Comparison of ENCODE assay signal across 18 cellular contexts in genomic region chr11:65870307-65870658, GRCh38. TPM values are rescaled to one million over a fixed set of nuclear protein-coding genes. Genes with fewer than 3 reads are reported as not detected.
DNase-seq lines count a peak whose midpoint lies in the region; ATAC-seq, FAIRE-seq and TF ChIP-seq lines count a peak whose summit lies in the region.
"Had no signal": no experiment of that assay in that cellular context is flagged by ENCODE, and none has a peak within 500 bp of the region (broad histone marks: within the 10 kb centered on the region; RNA-seq: fewer than 3 reads in every experiment).

No MANE protein-coding gene starts in this region.

- H3K9me3 ChIP-seq in A549 (no peaks in the 10 kb centered on the region), testis (no peaks in the 10 kb centered on the region)
- H3K9me3 ChIP-seq in CD4-positive, alpha-beta T cell (ENCODE audit: control insufficient read depth, low read length): no peaks in the 10 kb centered on the region
- H3K9me3 ChIP-seq: prostate gland had no signal

- H3K36me3 ChIP-seq in testis (ENCODE audit: low read depth, missing control alignments): no peaks in the 10 kb centered on the region

- peak overlapping the region; percentile 48 for H3K4me3 Mint-ChIP-seq in CD4-positive, alpha-beta T cell
- peak overlapping the region; percentile 76 to 90 (median 86) for H3K4me3 Mint-ChIP-seq in nephron

- FAIRE-seq in A549 (lab: Jason Lieb, UNC): no peak
- FAIRE-seq: G401.6, GM18507 had no signal

- POLR2A ChIA-PET in A549 (lab: Yijun Ruan, JAX): interaction anchor here (0.8 to 2.9 kb wide), 3 partner anchors 11 to 18 kb away, joined by 3 to 15 read pairs (median 4); partner anchors contain the start of genes FIBP and MUS81
- POLR2A ChIA-PET in CD4-positive, alpha-beta T cell (lab: Charles Lee): interaction anchor here (0.9 to 7.1 kb wide), 4 partner anchors 11 to 28 kb away, joined by 3 to 137 read pairs (median 10); partner anchors contain the start of genes CCDC85B, CFL1 and MUS81

- no peaks in the 10 kb centered on the region for H3K27me3 Mint-ChIP-seq in CD4-positive, alpha-beta T cell
- no peaks in the 10 kb centered on the region for H3K27me3 Mint-ChIP-seq in nephron (ENCODE audit: low read depth)
- H3K27me3 Mint-ChIP-seq: CD4-positive, alpha-beta memory T cell had no signal

- TF ChIP-seq RAD21 in A549 (conservative IDR thresholded peaks at IDR 0.05 in 1 of 2, IDR thresholded peaks at IDR 0.05 in 1 of 2): no peak

- no peak for DNase-seq in A549 (ENCODE audit: low read depth in 1 of 2, low spot score in 1 of 2)
- no peak for DNase-seq in CD4-positive, alpha-beta T cell
- DNase-seq in choroid plexus epithelial cell (ENCODE audit: low read depth): no peak
- no peak for DNase-seq in NCI-H187 (lab: John Stamatoyannopoulos, UW)
- no peak for DNase-seq in testis
- no peak for DNase-seq in OCI-M1 (lab: John Stamatoyannopoulos, UW)
- DNase-seq: CD4-positive, alpha-beta memory T cell; central memory CD4-positive, alpha-beta T cell; H7; mammary epithelial cell; NCI-H226 had no signal

- 88% methylated on average over 10 of the region's 11 CpGs for WGBS in A549 (ENCODE audit: missing lambda C conversion rate)
- WGBS in testis, 2 donors: 68 to 78% methylated on average over 5 to 11 of the region's 11 CpGs

- intact Hi-C loops in CD4-positive, alpha-beta T cell (cut with DNase I, micrococcal nuclease): no loop called here
- intact Hi-C loops in testis (cut with DNase I; ENCODE audit: low total_unique reads): no loop called here

- ATAC-seq in A549: peak; percentile 1 to 5; a peak in 3 of 6 replicates
- ATAC-seq in CD4-positive, alpha-beta T cell (ENCODE audit: poor library complexity): no peak
- no peak for ATAC-seq in HG02973 (IDR thresholded peaks at IDR 0.05; ENCODE audit: unreplicated experiment)

- CTCF ChIA-PET in A549 (lab: Yijun Ruan, JAX): interaction anchor here (1.3 to 7.5 kb wide), 4 partner anchors 10 to 159 kb away, joined by 3 to 158 read pairs (median 45); partner anchors contain the start of genes C11orf68, CFL1, FIBP and KAT5
- CTCF ChIA-PET in CD4-positive, alpha-beta T cell (lab: Charles Lee): interaction anchor here (1.0 to 1.8 kb wide), 3 partner anchors 11 to 18 kb away, joined by 3 to 14 read pairs (median 7); partner anchors contain the start of genes FIBP and MUS81

- peaks cover 22% of the 10 kb centered on the region for H3K36me3 Mint-ChIP-seq in CD4-positive, alpha-beta T cell (ENCODE audit: low read depth)
- H3K36me3 Mint-ChIP-seq in nephron (ENCODE audit: low read depth): peaks cover 24% of the 10 kb centered on the region

- H3K9me3 Mint-ChIP-seq in CD4-positive, alpha-beta T cell: no peaks in the 10 kb centered on the region
- no peaks in the 10 kb centered on the region for H3K9me3 Mint-ChIP-seq in nephron
- H3K9me3 Mint-ChIP-seq: CD4-positive, alpha-beta memory T cell had no signal

- peaks cover 16% of the 10 kb centered on the region for H3K4me1 Mint-ChIP-seq in CD4-positive, alpha-beta T cell (ENCODE audit: low read depth)
- peaks cover 3% of the 10 kb centered on the region for H3K4me1 Mint-ChIP-seq in nephron

- TF ChIP-seq EP300 in A549 (IDR thresholded peaks at IDR 0.05): no peak

- H3K4me2 ChIP-seq in A549: no peak overlapping the region

- H3K27ac ChIP-seq in A549 (no peak overlapping the region), testis (no peak overlapping the region)
- H3K27ac ChIP-seq in CD4-positive, alpha-beta T cell (ENCODE audit: low read depth, low read length): no peak overlapping the region
- H3K27ac ChIP-seq: HL-60, prostate gland had no signal

- H3K4me3 ChIP-seq in A549 (no peak overlapping the region), choroid plexus epithelial cell (ENCODE audit: low read depth, low read length) (peak overlapping the region; percentile 30), testis (no peak overlapping the region)
- H3K4me3 ChIP-seq: prostate gland had no signal

- TF ChIP-seq POLR2A in A549 (IDR thresholded peaks at IDR 0.05; ENCODE audit: low read length) (no peak), testis (IDR thresholded peaks at IDR 0.05) (no peak)

- no peak overlapping the region for H3K27ac Mint-ChIP-seq in CD4-positive, alpha-beta T cell
- peak overlapping the region in 1 of 3 experiments; percentile 38 for H3K27ac Mint-ChIP-seq in nephron

- H3K27me3 ChIP-seq in CD4-positive, alpha-beta T cell (ENCODE audit: control insufficient read depth, insufficient read depth, low read length): no peaks in the 10 kb centered on the region
- no peaks in the 10 kb centered on the region for H3K27me3 ChIP-seq in testis

- H3K4me1 ChIP-seq in A549: peaks cover 6% of the 10 kb centered on the region
- peaks cover 14% of the 10 kb centered on the region for H3K4me1 ChIP-seq in testis

- TF ChIP-seq CTCF in A549 (IDR thresholded peaks at IDR 0.05): no peak
- TF ChIP-seq CTCF in CD4-positive, alpha-beta T cell (IDR thresholded peaks at IDR 0.05): no peak
- no peak for TF ChIP-seq CTCF in choroid plexus epithelial cell (conservative IDR thresholded peaks at IDR 0.05; ENCODE audit: low read depth, low read length)
- no peak for TF ChIP-seq CTCF in nephron (IDR thresholded peaks at IDR 0.05; ENCODE audit: unreplicated experiment in 3 of 3)
- no peak for TF ChIP-seq CTCF in testis (IDR thresholded peaks at IDR 0.05)

TF ChIP-seq in A549, 52 proteins besides CTCF, POLR2A, EP300 and RAD21 (continues in another document):
- TF ChIP-seq FOSL2 (IDR thresholded peaks at IDR 0.05) (no peak), FOSL2 (CRISPR knock-in tag; IDR thresholded peaks at IDR 0.05) (no peak), CHD4 (IDR thresholded peaks at IDR 0.05; ENCODE audit: borderline replicate concordance) (no peak), EHMT2 (IDR thresholded peaks at IDR 0.05; ENCODE audit: low read depth) (no peak), EHF (CRISPR knock-in tag; IDR thresholded peaks at IDR 0.05) (no peak), HOXB13 (CRISPR knock-in tag; IDR thresholded peaks at IDR 0.05; ENCODE audit: low read depth) (no peak), RNF2 (IDR thresholded peaks at IDR 0.05; ENCODE audit: borderline replicate concordance, low read depth) (no peak), RCOR1 (IDR thresholded peaks at IDR 0.05; ENCODE audit: low read depth, low read length) (no peak), ZC3H11A (IDR thresholded peaks at IDR 0.05) (no peak), TP53 (CRISPR knock-in tag; IDR thresholded peaks at IDR 0.05) (no peak)

RNA-seq across cellular contexts. Expression of gene EFEMP2, which starts 2.3 kb away (rescaled TPM):
- polyA plus RNA-seq in A549 (2011; rRNA removed) (0.89 and 1.3 TPM in 2 replicates), A549 (2017; fragmentation: RNase III; extraction: RNeasy Plus Mini Kit Qiagen cat#74134 plus additional on column Dnase treatment) (0.98 to 1.5 TPM (median 1.4 TPM) in 3 replicates), testis (ENCODE audit: insufficient read depth, low read depth, low replicate concordance) (100 TPM)
- polyA plus RNA-seq in A549 (2012; cell fraction: cytosol; rRNA removed): 1.2 and 1.4 TPM in 2 replicates
- polyA plus RNA-seq in A549 (2012; cell fraction: nucleus; rRNA removed): 16.6 and 16.8 TPM in 2 replicates
- 1.1 and 1.4 TPM in 2 replicates for polyA minus RNA-seq in A549 (2011; rRNA and poly(A)+ RNA removed)
- total RNA-seq in CD4-positive, alpha-beta T cell: 1 to 10 TPM; 5.2 to 5.9 TPM
- 10 to 100 TPM; 47.4 to 52.4 TPM for total RNA-seq in testis

RNA-seq across cellular contexts. Expression of gene CTSW, which starts 9.4 kb away (rescaled TPM):
- polyA plus RNA-seq in A549 (2011; rRNA removed) (not detected in 2 replicates), A549 (2017; fragmentation: RNase III; extraction: RNeasy Plus Mini Kit Qiagen cat#74134 plus additional on column Dnase treatment) (not detected in 3 replicates), testis (ENCODE audit: insufficient read depth, low read depth, low replicate concordance) (4.4 TPM)
- polyA plus RNA-seq in A549 (2012; cell fraction: cytosol; rRNA removed): 0.03 TPM in 2 replicates
- polyA plus RNA-seq in A549 (2012; cell fraction: nucleus; rRNA removed): 0.07 TPM in 1 of 2 replicates, not detected in the other
- not detected in 2 replicates for polyA minus RNA-seq in A549 (2011; rRNA and poly(A)+ RNA removed)
- total RNA-seq in CD4-positive, alpha-beta T cell: 10 to 100 TPM; 20.6 to 21.6 TPM
- total RNA-seq in testis: 1 to 10 TPM in 1 of 2 donors, under 1 TPM in 1; 0.71 to 2.7 TPM
- total RNA-seq: H7, mammary epithelial cell, MCF 10A had no signal

RNA-seq across cellular contexts. Expression of gene MUS81, which starts 10.1 kb away (rescaled TPM):
- polyA plus RNA-seq in A549 (2011; rRNA removed) (27.8 and 30.5 TPM in 2 replicates), A549 (2017; fragmentation: RNase III; extraction: RNeasy Plus Mini Kit Qiagen cat#74134 plus additional on column Dnase treatment) (33.4 to 34.9 TPM (median 34.2 TPM) in 3 replicates), testis (ENCODE audit: insufficient read depth, low read depth, low replicate concordance) (49.9 TPM)
- polyA plus RNA-seq in A549 (2012; cell fraction: cytosol; rRNA removed): 44.6 and 48.3 TPM in 2 replicates
- polyA plus RNA-seq in A549 (2012; cell fraction: nucleus; rRNA removed): 170 and 216 TPM in 2 replicates
- polyA minus RNA-seq in A549 (2011; rRNA and poly(A)+ RNA removed): 32.6 and 38.0 TPM in 2 replicates
- total RNA-seq in CD4-positive, alpha-beta T cell: 10 to 100 TPM; 37.7 to 39.2 TPM
- total RNA-seq in testis: 10 to 100 TPM; 57.2 to 74.0 TPM

RNA-seq across cellular contexts. Expression of gene CFL1, which starts 12.3 kb away (rescaled TPM):
- 1,346 and 1,591 TPM in 2 replicates for polyA plus RNA-seq in A549 (2011; rRNA removed)
- polyA plus RNA-seq in A549 (2012; cell fraction: cytosol; rRNA removed): 3,148 and 3,959 TPM in 2 replicates
- polyA plus RNA-seq in A549 (2012; cell fraction: nucleus; rRNA removed): 2,297 and 3,054 TPM in 2 replicates
- 1,780 to 1,825 TPM (median 1,795 TPM) in 3 replicates for polyA plus RNA-seq in A549 (2017; fragmentation: RNase III; extraction: RNeasy Plus Mini Kit Qiagen cat#74134 plus additional on column Dnase treatment)
- polyA minus RNA-seq in A549 (2011; rRNA and poly(A)+ RNA removed): 1,636 and 1,975 TPM in 2 replicates
- total RNA-seq in CD4-positive, alpha-beta T cell: 100 to 1,000 TPM; 322 to 331 TPM
- 100 to 1,000 TPM; 522 to 570 TPM for total RNA-seq in testis
- 647 TPM for polyA plus RNA-seq in testis (ENCODE audit: insufficient read depth, low read depth, low replicate concordance)

RNA-seq across cellular contexts. Expression of gene FIBP, which starts 18.0 kb away (rescaled TPM):
- polyA plus RNA-seq in A549 (2011; rRNA removed): 72.2 and 83.0 TPM in 2 replicates
- 119 and 157 TPM in 2 replicates for polyA plus RNA-seq in A549 (2012; cell fraction: cytosol; rRNA removed)
- 121 and 152 TPM in 2 replicates for polyA plus RNA-seq in A549 (2012; cell fraction: nucleus; rRNA removed)
- 60.4 to 66.2 TPM (median 65.3 TPM) in 3 replicates for polyA plus RNA-seq in A549 (2017; fragmentation: RNase III; extraction: RNeasy Plus Mini Kit Qiagen cat#74134 plus additional on column Dnase treatment)
- polyA minus RNA-seq in A549 (2011; rRNA and poly(A)+ RNA removed): 81.2 and 91.4 TPM in 2 replicates
- 10 to 100 TPM; 19.1 to 19.9 TPM for total RNA-seq in CD4-positive, alpha-beta T cell
- total RNA-seq in testis: 100 to 1,000 TPM; 144 to 149 TPM
- polyA plus RNA-seq in testis (ENCODE audit: insufficient read depth, low read depth, low replicate concordance): 131 TPM

Comparison
In these comparisons a context has a peak if more than half of its experiments do, and no peak if none do; other contexts are left out.
1. ATAC-seq: peak in A549 (2 of 2); none in CD4-positive, alpha-beta T cell (single experiment) and HG02973 (single experiment).
2. RNA of gene EFEMP2, which starts 2.3 kb away (total RNA-seq): 47.4 to 52.4 TPM in testis; 5.2 to 5.9 TPM in CD4-positive, alpha-beta T cell; every median in the first group is over 4 times any median in the second.
3. RNA of gene CTSW, which starts 9.4 kb away (total RNA-seq): 20.6 to 21.6 TPM in CD4-positive, alpha-beta T cell; 0.71 to 2.7 TPM in testis; every median in the first group is over 4 times any median in the second.